In the genomic region with DNA sequence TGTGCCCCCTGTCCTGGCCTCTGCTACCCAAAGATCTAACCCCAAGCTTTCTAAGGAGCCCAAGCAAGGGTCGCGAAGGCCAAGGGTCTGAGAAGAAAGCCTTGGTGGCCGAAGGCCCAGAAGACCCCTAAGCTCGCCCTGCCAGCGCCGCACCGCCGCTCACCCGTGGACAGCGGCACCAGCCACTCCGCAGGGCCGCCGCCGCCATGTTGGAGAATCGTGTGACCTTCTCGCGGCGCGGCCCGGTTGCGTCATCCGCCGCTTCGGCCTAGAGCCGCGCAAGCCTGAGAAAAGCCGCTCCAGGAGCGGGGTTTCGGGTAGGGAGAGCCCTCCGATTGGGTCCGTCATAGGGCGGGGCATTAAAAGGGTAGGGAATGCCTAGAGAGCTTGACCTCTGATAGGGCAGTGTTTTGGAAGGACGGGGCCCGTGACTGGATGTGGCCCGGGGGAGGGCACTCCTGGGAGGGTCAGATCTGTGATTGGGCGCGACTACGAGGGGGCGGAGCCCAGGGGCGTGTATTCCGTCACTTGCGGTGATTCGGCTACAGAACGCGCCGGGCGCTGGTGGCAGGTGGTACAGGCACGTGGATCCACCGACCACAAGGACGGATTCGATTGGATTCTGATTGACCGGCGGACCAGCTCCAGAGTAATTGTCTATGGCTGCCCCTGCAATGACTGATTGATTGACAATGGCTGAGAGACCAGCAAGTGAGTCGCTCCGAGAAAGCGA, we compare ENCODE assay signal across 8 cellular contexts. TPM values are rescaled to one million over a fixed set of nuclear protein-coding genes. Genes with fewer than 3 reads are reported as not detected.
A peak's percentile ranks its signal among the peaks of the same experiment; 100 is the strongest.
DNase-seq lines count a peak whose midpoint lies in the region; FAIRE-seq and TF ChIP-seq lines count a peak whose summit lies in the region.

A gene with protein sequence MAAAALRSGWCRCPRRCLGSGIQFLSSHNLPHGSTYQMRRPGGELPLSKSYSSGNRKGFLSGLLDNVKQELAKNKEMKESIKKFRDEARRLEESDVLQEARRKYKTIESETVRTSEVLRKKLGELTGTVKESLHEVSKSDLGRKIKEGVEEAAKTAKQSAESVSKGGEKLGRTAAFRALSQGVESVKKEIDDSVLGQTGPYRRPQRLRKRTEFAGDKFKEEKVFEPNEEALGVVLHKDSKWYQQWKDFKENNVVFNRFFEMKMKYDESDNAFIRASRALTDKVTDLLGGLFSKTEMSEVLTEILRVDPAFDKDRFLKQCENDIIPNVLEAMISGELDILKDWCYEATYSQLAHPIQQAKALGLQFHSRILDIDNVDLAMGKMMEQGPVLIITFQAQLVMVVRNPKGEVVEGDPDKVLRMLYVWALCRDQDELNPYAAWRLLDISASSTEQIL (minus strand): TSS at position 223 of the 733 bp plus-strand sequence. CDS start 15 bp downstream, at position 208.

- H3K9ac ChIP-seq in neuronal stem cell (ENCODE audit: low read depth, low read length, poor library complexity), result peak within 1 kb of the TSS; percentile 87

- H3K27ac ChIP-seq in neuronal stem cell (replicated peaks; ENCODE audit: low read length), result peak within 1 kb of the TSS; percentile 80

- H3K9me3 ChIP-seq in neuronal stem cell (replicated peaks in 1 of 2; ENCODE audit: control insufficient read depth in 2 of 2, insufficient read depth in 1 of 2, low read depth in 1 of 2, low read length in 2 of 2), result no peaks in the 10 kb centered on the region

- peak within 1 kb of the TSS; percentile 29 for H2BK120ac ChIP-seq in neuronal stem cell (ENCODE audit: low read depth, low read length)

- H3K4me2 ChIP-seq in neuronal stem cell (ENCODE audit: insufficient read depth, low read length, poor library complexity, severe bottlenecking), result peak within 1 kb of the TSS; percentile 93

- H4K8ac ChIP-seq in neuronal stem cell (ENCODE audit: low read depth, low read length), result peak within 1 kb of the TSS; percentile 52

- TF ChIP-seq CTCF in HFF-Myc (IDR thresholded peaks at IDR 0.05; ENCODE audit: low read depth, low read length, missing control alignments) (no peak), subcutaneous adipose tissue (IDR thresholded peaks at IDR 0.05; ENCODE audit: low read depth) (no peak)

- H3K4me3 ChIP-seq in HFF-Myc (replicated peaks; ENCODE audit: low read depth, low read length) (peak within 1 kb of the TSS; percentile 96), neuronal stem cell (ENCODE audit: low read length in 2 of 2) (peak within 1 kb of the TSS; percentile 92 to 93)

- H3K79me1 ChIP-seq in neuronal stem cell (ENCODE audit: low read depth, low read length), result peaks cover 7% of the 10 kb centered on the region

- peak within 1 kb of the TSS; percentile 84 for H3K4ac ChIP-seq in neuronal stem cell (ENCODE audit: low read length)

- CTCF ChIA-PET in activated naive CD4-positive, alpha-beta T cell treated with anti-CD3 and anti-CD28 coated beads for 36 hours (lab: Charles Lee), result interaction anchor here (0.6 to 2.5 kb wide), 22 partner anchors 8 to 322 kb away, joined by 3 to 18 read pairs (median 4); a partner anchor contains a TSS

- no CpG with 5 or more reads among the region's 56 CpGs for WGBS in neuronal stem cell (ENCODE audit: extremely low coverage in 2 of 2, insufficient read length in 2 of 2, insufficient replicate concordance in 1 of 2), 2 donors

- no peak within 1 kb of the TSS for H4K91ac ChIP-seq in neuronal stem cell (ENCODE audit: low read depth, low read length, poor library complexity)

- H2BK5ac ChIP-seq in neuronal stem cell (ENCODE audit: low read length), result peak within 1 kb of the TSS; percentile 60

- H3K27me3 ChIP-seq in neuronal stem cell (ENCODE audit: control insufficient read depth in 3 of 3, insufficient read depth in 3 of 3, low read depth in 1 of 3, low read length in 3 of 3), result no peaks in the 10 kb centered on the region

- peaks cover 18 to 40% of the 10 kb centered on the region in 2 donors for H3K36me3 ChIP-seq in neuronal stem cell (replicated peaks in 1 of 2; ENCODE audit: control insufficient read depth in 2 of 2, insufficient read depth in 2 of 2, low read length in 2 of 2)

- peaks cover 12% of the 10 kb centered on the region for H3K36me3 Mint-ChIP-seq in activated naive CD4-positive, alpha-beta T cell treated with anti-CD3 and anti-CD28 coated beads for 36 hours (ENCODE audit: low read depth)

- peak within 1 kb of the TSS; percentile 83 for H2BK15ac ChIP-seq in neuronal stem cell (ENCODE audit: low read length)

- peak within 1 kb of the TSS; percentile 94 for H3K27ac Mint-ChIP-seq in activated naive CD4-positive, alpha-beta T cell treated with anti-CD3 and anti-CD28 coated beads for 36 hours

- no peaks in the 10 kb centered on the region for H3K27me3 Mint-ChIP-seq in activated naive CD4-positive, alpha-beta T cell treated with anti-CD3 and anti-CD28 coated beads for 36 hours (ENCODE audit: low read depth)

- intact Hi-C loops in activated naive CD4-positive, alpha-beta T cell treated with anti-CD3 and anti-CD28 coated beads for 36 hours (cut with micrococcal nuclease), result loop anchor here (1.0 to 5.0 kb wide), 9 partner anchors 23 to 378 kb away; a partner anchor contains a TSS

- peak within 1 kb of the TSS; percentile 73 for H3K23ac ChIP-seq in neuronal stem cell (ENCODE audit: low read depth, low read length, poor library complexity)

- H3K18ac ChIP-seq in neuronal stem cell (ENCODE audit: low read length), result peak within 1 kb of the TSS; percentile 95

- H3K14ac ChIP-seq in neuronal stem cell (ENCODE audit: low read length), result no peak within 1 kb of the TSS

- H2AFZ ChIP-seq in neuronal stem cell (ENCODE audit: low read length), result peak within 1 kb of the TSS; percentile 93

- peak; percentile 99 for DNase-seq in GM03348 (ENCODE audit: low spot score)
- DNase-seq in HFF-Myc (ENCODE audit: extremely low read depth, low read depth), result peak; percentile 98
- peak; percentile 100 for DNase-seq in NAMALWA (ENCODE audit: low spot score)
- peak; percentile 99 for DNase-seq in SK-N-DZ (ENCODE audit: low spot score)
- DNase-seq in activated naive CD4-positive, alpha-beta T cell treated with anti-CD3 and anti-CD28 coated beads for 36 hours, result peak; percentile 100
- peak; percentile 96 to 97 for DNase-seq in frontal cortex (ENCODE audit: low spot score in 2 of 2)
- DNase-seq in neuronal stem cell (ENCODE audit: low spot score), result peak; percentile 99

- peak; percentile 98 for FAIRE-seq in frontal cortex (lab: Jason Lieb, UNC)

- H3K4me1 ChIP-seq in neuronal stem cell (ENCODE audit: control insufficient read depth in 2 of 2, insufficient read depth in 1 of 2, low read depth in 1 of 2, low read length in 2 of 2), result peaks cover 0 to 3% of the 10 kb centered on the region in 2 donors

- no peak within 1 kb of the TSS for H2BK12ac ChIP-seq in neuronal stem cell (ENCODE audit: low read length)

- H3K4me3 Mint-ChIP-seq in activated naive CD4-positive, alpha-beta T cell treated with anti-CD3 and anti-CD28 coated beads for 36 hours, result peak within 1 kb of the TSS; percentile 95

- peak within 1 kb of the TSS; percentile 97 for H2AK5ac ChIP-seq in neuronal stem cell (ENCODE audit: low read depth, low read length)

- peaks cover 41% of the 10 kb centered on the region for H3K4me1 Mint-ChIP-seq in activated naive CD4-positive, alpha-beta T cell treated with anti-CD3 and anti-CD28 coated beads for 36 hours (ENCODE audit: low read depth)

- no peaks in the 10 kb centered on the region for H3K9me3 Mint-ChIP-seq in activated naive CD4-positive, alpha-beta T cell treated with anti-CD3 and anti-CD28 coated beads for 36 hours

RNA-seq across cellular contexts. Expression of the gene that starts here (rescaled TPM):
- 82.5 and 83.0 TPM in 2 replicates for polyA plus RNA-seq in SK-N-DZ (2014; cell fraction: cytosol; rRNA removed)
- polyA plus RNA-seq in SK-N-DZ (2014; cell fraction: nucleus; rRNA removed), result 272 and 276 TPM in 2 replicates
- 10 to 100 TPM; 88.8 to 88.9 TPM for total RNA-seq in activated naive CD4-positive, alpha-beta T cell treated with anti-CD3 and anti-CD28 coated beads for 36 hours
- total RNA-seq in frontal cortex (26.9 TPM), subcutaneous adipose tissue (10 to 100 TPM; 31.6 to 44.1 (median 38.0) TPM)
- polyA plus RNA-seq in neuronal stem cell (2013, experiment 1 of 2), result 50.7 TPM
- polyA plus RNA-seq in neuronal stem cell (2013, experiment 2 of 2), result 56.0 TPM

Comparison
In these comparisons a context has a peak if more than half of its experiments do, and no peak if none do; other contexts are left out.
1. Peak in every context shown above with its lines: DNase-seq, H3K4me3 ChIP-seq and H3K27ac ChIP-seq.